In genomic region chr6:161200610-161201201, GRCh38 we compare ENCODE assay signal across 13 cellular contexts.
A peak's percentile ranks its signal among the peaks of the same experiment; 100 is the strongest.
DNase-seq lines count a peak whose midpoint lies in the region; ATAC-seq, FAIRE-seq and TF ChIP-seq lines count a peak whose summit lies in the region.
"Had no signal": no experiment of that assay in that cellular context is flagged by ENCODE, and none has a peak within 500 bp of the region (broad histone marks: within the 10 kb centered on the region; RNA-seq: fewer than 3 reads in every experiment).

No MANE protein-coding gene starts in this region.

- DNase-seq in GM12892 (ENCODE audit: insufficient read length) (no peak), NCI-H69 (lab: John Stamatoyannopoulos, UW) (peak; percentile 50), osteocyte (ENCODE audit: extremely low spot score, unreplicated experiment) (no peak), iPS-NIHi7 (ENCODE audit: extremely low spot score) (no peak), globus pallidus (ENCODE audit: low spot score) (no peak)
- DNase-seq: Caco-2, kidney, NCI-H446, SHP77 had no signal

- no peaks in the 10 kb centered on the region for H3K9me3 Mint-ChIP-seq in osteocyte (ENCODE audit: unreplicated experiment)

- H3K4me1 Mint-ChIP-seq in osteocyte (ENCODE audit: unreplicated experiment): no peaks in the 10 kb centered on the region

- no peak for ATAC-seq in HG02642 (IDR thresholded peaks at IDR 0.05; ENCODE audit: poor library complexity, unreplicated experiment)

- H3K27me3 Mint-ChIP-seq in osteocyte (ENCODE audit: unreplicated experiment): no peaks in the 10 kb centered on the region

- H3K4me3 Mint-ChIP-seq in osteocyte (ENCODE audit: unreplicated experiment): no peak overlapping the region

- peak overlapping the region; percentile 30 for H3K27ac ChIP-seq in cingulate gyrus (ENCODE audit: low read depth, low read length)
- H3K27ac ChIP-seq: HL-60, thoracic aorta had no signal

- peak; percentile 5 for FAIRE-seq in GM12892 (lab: Jason Lieb, UNC)
- FAIRE-seq: kidney had no signal

- H3K27ac Mint-ChIP-seq in osteocyte (ENCODE audit: unreplicated experiment): no peak overlapping the region

- H3K36me3 Mint-ChIP-seq in osteocyte (ENCODE audit: unreplicated experiment): no peaks in the 10 kb centered on the region

- no peak for TF ChIP-seq POLR2A in GM12892 (IDR thresholded peaks at IDR 0.05; ENCODE audit: low read depth, low read length)

- TF ChIP-seq CTCF in osteocyte (IDR thresholded peaks at IDR 0.05): peak; percentile 13
